Comparison of ENCODE assay signal across 34 cellular contexts in genomic region chr11:104148696-104149095, GRCh38. TPM values are rescaled to one million over a fixed set of nuclear protein-coding genes. Genes with fewer than 3 reads are reported as not detected.
"Had no signal": no experiment of that assay in that cellular context is flagged by ENCODE, and none has a peak within 500 bp of the region (broad histone marks: within the 10 kb centered on the region; RNA-seq: fewer than 3 reads in every experiment).

No MANE protein-coding gene starts in this region.

- H3K9me3 Mint-ChIP-seq: activated B cell treated with CpG ODN at 0.5 μM for 24 hours; activated CD8-positive, alpha-beta T cell treated with anti-CD3 and anti-CD28 coated beads for 36 hours; activated naive CD4-positive, alpha-beta T cell treated with anti-CD3 and anti-CD28 coated beads, Interleukin-2, amount 10 ng/mL, durations not matched to agents 7 days and 5 days; activated naive CD8-positive, alpha-beta T cell treated with anti-CD3 and anti-CD28 coated beads, Interleukin-2, amount 10 ng/mL, durations not matched to agents 7 days and 5 days; activated T-cell treated with anti-CD3 and anti-CD28 coated beads, Interleukin-2, amount 50 U/mL, for 24 hours; activated T-cell treated with anti-CD3 and anti-CD28 coated beads, Interleukin-2, amount 50 U/mL, for 72 hours; T-helper 2 cell treated with Interferon-gamma antibody and Interleukin-4, amounts not matched to agents 5 μg/mL and 100 μg/mL, for 36 hours had no signal

- H3K4me3 Mint-ChIP-seq: activated B cell treated with CpG ODN at 0.5 μM for 24 hours; activated CD8-positive, alpha-beta T cell treated with anti-CD3 and anti-CD28 coated beads for 36 hours; activated naive CD4-positive, alpha-beta T cell treated with anti-CD3 and anti-CD28 coated beads, Interleukin-2, amount 10 ng/mL, durations not matched to agents 7 days and 5 days; activated naive CD8-positive, alpha-beta T cell treated with anti-CD3 and anti-CD28 coated beads, Interleukin-2, amount 10 ng/mL, durations not matched to agents 7 days and 5 days; activated T-cell treated with anti-CD3 and anti-CD28 coated beads, Interleukin-2, amount 50 U/mL, for 24 hours; activated T-cell treated with anti-CD3 and anti-CD28 coated beads, Interleukin-2, amount 50 U/mL, for 72 hours; T-helper 17 cell; T-helper 2 cell treated with Interferon-gamma antibody and Interleukin-4, amounts not matched to agents 5 μg/mL and 100 μg/mL, for 36 hours had no signal

- DNase-seq: activated B cell treated with CpG ODN at 0.5 μM for 24 hours; activated CD4-positive, alpha-beta T cell treated with anti-CD3 and anti-CD28 coated beads for 48 hours; activated CD4-positive, alpha-beta T cell treated with anti-CD3 and anti-CD28 coated beads, Interleukin-2, amount 50 U/mL, for 1 hour; activated CD4-positive, alpha-beta T cell treated with anti-CD3 and anti-CD28 coated beads, Interleukin-2, amount 50 U/mL, for 48 hours; activated CD8-positive, alpha-beta memory T cell treated with anti-CD3 and anti-CD28 coated beads for 24 hours; activated CD8-positive, alpha-beta memory T cell treated with anti-CD3 and anti-CD28 coated beads, Interleukin-2, amount 50 U/mL, for 48 hours; activated CD8-positive, alpha-beta T cell treated with anti-CD3 and anti-CD28 coated beads for 36 hours; activated gamma-delta T cell; activated naive CD4-positive, alpha-beta T cell; activated naive CD4-positive, alpha-beta T cell treated with anti-CD3 and anti-CD28 coated beads, Interleukin-2, amount 10 ng/mL, durations not matched to agents 7 days and 5 days; activated naive CD8-positive, alpha-beta T cell treated with anti-CD3 and anti-CD28 coated beads, Interleukin-2, amount 10 ng/mL, durations not matched to agents 7 days and 5 days; activated T-cell treated with anti-CD3 and anti-CD28 coated beads for 4 hours; activated T-cell treated with anti-CD3 and anti-CD28 coated beads, Interleukin-2, amount 50 U/mL, for 24 hours; activated T-cell treated with anti-CD3 and anti-CD28 coated beads, Interleukin-2, amount 50 U/mL, for 72 hours; amniotic stem cell; anterior cingulate cortex; body of pancreas; central memory CD4-positive, alpha-beta T cell; cerebellar nuclear complex; colonic mucosa; effector CD8-positive, alpha-beta T cell; esophagus squamous epithelium; head of caudate nucleus; hippocampal formation; T-helper 1 cell; T-helper 17 cell; T1000; WERI-Rb-1 had no signal

- H3K36me3 Mint-ChIP-seq: activated naive CD4-positive, alpha-beta T cell treated with anti-CD3 and anti-CD28 coated beads, Interleukin-2, amount 10 ng/mL, durations not matched to agents 7 days and 5 days; activated naive CD4-positive, alpha-beta T cell treated with anti-CD3 and anti-CD28 coated beads, Interleukin-2, amount 50 U/mL, for 72 hours; activated naive CD8-positive, alpha-beta T cell treated with anti-CD3 and anti-CD28 coated beads, Interleukin-2, amount 10 ng/mL, durations not matched to agents 7 days and 5 days had no signal

- H3K27me3 ChIP-seq: body of pancreas, breast epithelium, cardiac muscle cell, colonic mucosa, esophagus squamous epithelium had no signal

- H3K27ac Mint-ChIP-seq: activated B cell treated with CpG ODN at 0.5 μM for 24 hours; activated CD8-positive, alpha-beta T cell treated with anti-CD3 and anti-CD28 coated beads for 36 hours; activated naive CD4-positive, alpha-beta T cell treated with anti-CD3 and anti-CD28 coated beads, Interleukin-2, amount 10 ng/mL, durations not matched to agents 7 days and 5 days; activated naive CD4-positive, alpha-beta T cell treated with anti-CD3 and anti-CD28 coated beads, Interleukin-2, amount 50 U/mL, for 72 hours; activated naive CD8-positive, alpha-beta T cell treated with anti-CD3 and anti-CD28 coated beads, Interleukin-2, amount 10 ng/mL, durations not matched to agents 7 days and 5 days; activated T-cell treated with anti-CD3 and anti-CD28 coated beads, Interleukin-2, amount 50 U/mL, for 24 hours; activated T-cell treated with anti-CD3 and anti-CD28 coated beads, Interleukin-2, amount 50 U/mL, for 72 hours; T-helper 17 cell; T-helper 2 cell treated with Interferon-gamma antibody and Interleukin-4, amounts not matched to agents 5 μg/mL and 100 μg/mL, for 36 hours had no signal

- H3K36me3 ChIP-seq: breast epithelium, cardiac muscle cell, colonic mucosa, esophagus squamous epithelium, WERI-Rb-1 had no signal

- H3K9me3 ChIP-seq: body of pancreas, breast epithelium, colonic mucosa, esophagus squamous epithelium had no signal

- H3K27ac ChIP-seq: body of pancreas, breast epithelium, cardiac muscle cell, colonic mucosa, epithelial cell of prostate, esophagus squamous epithelium, WERI-Rb-1 had no signal

- H3K4me1 ChIP-seq: breast epithelium, colonic mucosa, esophagus squamous epithelium had no signal

- H3K4me3 ChIP-seq: body of pancreas, breast epithelium, cardiac muscle cell, colonic mucosa, esophagus squamous epithelium had no signal

- H3K4me1 Mint-ChIP-seq: activated naive CD4-positive, alpha-beta T cell treated with anti-CD3 and anti-CD28 coated beads, Interleukin-2, amount 10 ng/mL, durations not matched to agents 7 days and 5 days; activated naive CD8-positive, alpha-beta T cell treated with anti-CD3 and anti-CD28 coated beads, Interleukin-2, amount 10 ng/mL, durations not matched to agents 7 days and 5 days; T-helper 17 cell had no signal

- ATAC-seq: activated CD4-positive, CD25-positive, alpha-beta regulatory T cell treated with anti-CD3 and anti-CD28 coated beads, Interleukin-2, amount 50 U/mL, for 24 hours; activated CD8-positive, alpha-beta T cell treated with anti-CD3 and anti-CD28 coated beads for 36 hours; activated naive CD4-positive, alpha-beta T cell treated with anti-CD3 and anti-CD28 coated beads, Interleukin-2, amount 50 U/mL, for 72 hours; activated T-cell treated with anti-CD3 and anti-CD28 coated beads, Interleukin-2, amount 50 U/mL, for 72 hours; body of pancreas; T-helper 17 cell had no signal

RNA-seq across cellular contexts. Expression of gene PDGFD, which starts 15.3 kb away (rescaled TPM):
- total RNA-seq: activated naive CD4-positive, alpha-beta T cell treated with anti-CD3 and anti-CD28 coated beads, Interleukin-2, amount 50 U/mL, for 72 hours had no signal
